ENCODE assay signal across 11 cellular contexts in the genomic region with DNA sequence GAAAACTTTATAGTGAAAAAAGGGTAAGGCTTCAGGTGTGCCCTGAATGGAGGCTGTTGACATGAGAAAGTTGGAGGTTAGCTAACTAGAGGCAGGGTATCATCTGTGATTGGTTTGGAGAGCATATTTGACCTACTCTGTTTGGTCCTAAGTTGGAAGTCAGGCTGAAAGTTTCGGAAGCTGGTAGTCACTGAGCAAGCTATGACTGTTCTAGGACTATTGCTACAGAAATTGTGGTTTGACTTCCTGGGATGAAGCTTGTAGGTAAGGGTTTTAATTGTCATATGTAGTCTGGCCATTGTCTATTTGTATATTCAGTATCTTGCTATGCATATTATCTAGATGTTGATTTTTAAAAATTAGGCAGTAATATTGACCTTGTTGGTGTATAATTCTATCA.
"Had no signal": no experiment of that assay in that cellular context is flagged by ENCODE, and none has a peak within 500 bp of the region (broad histone marks: within the 10 kb centered on the region; RNA-seq: fewer than 3 reads in every experiment).

No MANE protein-coding gene starts in this region.

- H3K9me3 Mint-ChIP-seq: GM23338, H9 had no signal

- ATAC-seq: GM23338, HCT116 had no signal

- H3K27ac Mint-ChIP-seq: GM23338, HFFc6 had no signal

- H3K36me3 ChIP-seq: HAP-1 had no signal

- H3K27ac ChIP-seq: GM23248 had no signal

- H2AFZ ChIP-seq: GM23248, GM23338 had no signal

- H3K9ac ChIP-seq: GM23248 had no signal

- H3K4me3 Mint-ChIP-seq: GM23338, H9, HFFc6 had no signal

- H3K4me3 ChIP-seq: GM23248, GM23338, HAP-1 had no signal

- FAIRE-seq: H1, H54 had no signal

- H3K4me2 ChIP-seq: GM23338 had no signal

- DNase-seq: GM23248, GOT3, H7, H9, HCEC 1CT, HFFc6 had no signal

- H3K4me1 ChIP-seq: HAP-1 had no signal

- H3K9me3 ChIP-seq: HAP-1 had no signal

- H3K4me1 Mint-ChIP-seq: GM23338 had no signal
